In the genomic region with DNA sequence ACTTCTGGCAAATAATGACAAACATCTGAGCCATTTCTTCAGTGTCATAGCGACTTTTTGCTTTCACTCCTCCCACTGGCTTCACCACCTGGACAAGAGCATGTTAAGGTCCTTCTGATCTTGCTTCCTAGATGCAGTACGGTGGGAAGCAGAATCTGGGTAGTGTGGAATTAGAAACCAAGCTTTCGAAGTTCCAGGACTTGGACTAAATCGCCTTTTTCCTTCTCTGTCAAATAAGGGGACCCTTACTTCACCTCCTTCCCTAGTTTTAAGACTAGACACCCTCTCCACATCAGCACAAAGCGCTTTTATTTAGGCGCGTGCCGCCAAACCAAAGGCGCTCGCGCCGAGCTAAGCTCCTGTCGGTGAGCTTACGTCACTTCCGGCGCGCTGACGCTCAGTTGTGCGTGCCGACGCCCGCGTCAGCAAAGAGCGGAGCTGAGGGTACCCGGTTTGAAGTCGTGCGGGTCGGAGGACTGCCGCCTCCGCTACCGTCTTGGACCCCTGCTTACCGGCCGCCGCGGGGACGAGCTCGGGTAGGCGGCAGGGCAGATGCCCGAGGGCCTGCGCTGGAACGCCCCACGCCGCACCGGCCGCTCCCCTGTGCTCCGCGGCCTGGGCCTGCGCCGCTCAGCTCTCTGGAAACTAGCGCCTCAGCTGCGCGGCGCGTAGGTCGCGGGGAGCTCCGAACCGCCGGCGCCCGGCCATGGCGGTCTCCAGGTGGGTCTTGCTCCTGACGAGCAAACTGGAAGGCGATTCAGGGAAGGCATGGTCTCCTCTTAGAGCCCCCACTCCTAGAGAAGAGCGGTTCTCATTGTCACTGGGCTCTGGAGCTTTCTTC, we compare ENCODE assay signal across 1 cellular context.
TF ChIP-seq lines count a peak whose summit lies in the region.

A gene (plus strand): TSS at position 400 of the 841 bp plus-strand sequence. CDS start 307 bp downstream, at position 707.

TF ChIP-seq in K562, 482 proteins besides CTCF, POLR2A, EP300 and RAD21 (continued from another document and continues in another):
- TF ChIP-seq, protein P1, sequence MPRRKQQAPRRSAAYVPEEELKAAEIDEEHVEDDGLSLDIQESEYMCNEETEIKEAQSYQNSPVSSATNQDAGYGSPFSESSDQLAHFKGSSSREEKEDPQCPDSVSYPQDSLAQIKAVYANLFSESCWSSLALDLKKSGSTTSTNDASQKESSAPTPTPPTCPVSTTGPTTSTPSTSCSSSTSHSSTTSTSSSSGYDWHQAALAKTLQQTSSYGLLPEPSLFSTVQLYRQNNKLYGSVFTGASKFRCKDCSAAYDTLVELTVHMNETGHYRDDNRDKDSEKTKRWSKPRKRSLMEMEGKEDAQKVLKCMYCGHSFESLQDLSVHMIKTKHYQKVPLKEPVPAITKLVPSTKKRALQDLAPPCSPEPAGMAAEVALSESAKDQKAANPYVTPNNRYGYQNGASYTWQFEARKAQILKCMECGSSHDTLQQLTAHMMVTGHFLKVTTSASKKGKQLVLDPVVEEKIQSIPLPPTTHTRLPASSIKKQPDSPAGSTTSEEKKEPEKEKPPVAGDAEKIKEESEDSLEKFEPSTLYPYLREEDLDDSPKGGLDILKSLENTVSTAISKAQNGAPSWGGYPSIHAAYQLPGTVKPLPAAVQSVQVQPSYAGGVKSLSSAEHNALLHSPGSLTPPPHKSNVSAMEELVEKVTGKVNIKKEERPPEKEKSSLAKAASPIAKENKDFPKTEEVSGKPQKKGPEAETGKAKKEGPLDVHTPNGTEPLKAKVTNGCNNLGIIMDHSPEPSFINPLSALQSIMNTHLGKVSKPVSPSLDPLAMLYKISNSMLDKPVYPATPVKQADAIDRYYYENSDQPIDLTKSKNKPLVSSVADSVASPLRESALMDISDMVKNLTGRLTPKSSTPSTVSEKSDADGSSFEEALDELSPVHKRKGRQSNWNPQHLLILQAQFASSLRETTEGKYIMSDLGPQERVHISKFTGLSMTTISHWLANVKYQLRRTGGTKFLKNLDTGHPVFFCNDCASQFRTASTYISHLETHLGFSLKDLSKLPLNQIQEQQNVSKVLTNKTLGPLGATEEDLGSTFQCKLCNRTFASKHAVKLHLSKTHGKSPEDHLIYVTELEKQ (CRISPR knock-in tag; IDR thresholded peaks at IDR 0.05): no peak
- TF ChIP-seq OTX1 (CRISPR knock-in tag; IDR thresholded peaks at IDR 0.05) (no peak), FUS (optimal IDR thresholded peaks at IDR 0.05; ENCODE audit: low read depth, low read length) (no peak), TAF15 (IDR thresholded peaks at IDR 0.05; ENCODE audit: low read depth, low read length) (no peak), TCFL5 (CRISPR knock-in tag; conservative IDR thresholded peaks at IDR 0.05) (no peak), FOXJ2 (tag; IDR thresholded peaks at IDR 0.05) (no peak), SOX6 (IDR thresholded peaks at IDR 0.05) (0 out of 2 replicates have a peak, but pooled peaks have one; percentile 8), ILK (tag; IDR thresholded peaks at IDR 0.05; ENCODE audit: borderline replicate concordance, low read depth) (no peak), BCL6 (CRISPR knock-in tag; IDR thresholded peaks at IDR 0.05) (no peak), SMAD1 (IDR thresholded peaks at IDR 0.05; ENCODE audit: low read depth, low read length, partially characterized antibody) (no peak), C11orf30 (IDR thresholded peaks at IDR 0.05; ENCODE audit: low read depth) (peak; percentile 94), U2AF2 (optimal IDR thresholded peaks at IDR 0.05; ENCODE audit: low read depth, low read length) (no peak), ZNF408 (CRISPR knock-in tag; IDR thresholded peaks at IDR 0.05; ENCODE audit: low read depth) (no peak), TBP (optimal IDR thresholded peaks at IDR 0.05; ENCODE audit: low read depth, low read length) (peak; percentile 72), PTRF (tag; IDR thresholded peaks at IDR 0.05) (no peak), COPS2 (conservative IDR thresholded peaks at IDR 0.05) (no peak), GTF2F1 (IDR thresholded peaks at IDR 0.05; ENCODE audit: low read depth, low read length) (no peak), ZNF24 (IDR thresholded peaks at IDR 0.05) (no peak), ELF1 (tag; IDR thresholded peaks at IDR 0.05) (0 out of 2 replicates have a peak, but pooled peaks have one; percentile 39), ERF (CRISPR knock-in tag; IDR thresholded peaks at IDR 0.05) (no peak), POLR2AphosphoS5 (IDR thresholded peaks at IDR 0.05; ENCODE audit: control insufficient read depth, insufficient read depth, low read depth, low read length) (peak; percentile 92), GABPB2 (CRISPR knock-in tag; conservative IDR thresholded peaks at IDR 0.05) (no peak), MTA1 (IDR thresholded peaks at IDR 0.05; ENCODE audit: borderline replicate concordance) (peak; percentile 95), SIN3A (IDR thresholded peaks at IDR 0.05; ENCODE audit: borderline replicate concordance in 2 of 2, control insufficient read depth in 1 of 2, low read depth in 2 of 2, low read length in 2 of 2) (peak in 1 of 2 experiments; percentile 45; a peak in 1 of 4 replicates), DMBX1 (CRISPR knock-in tag; IDR thresholded peaks at IDR 0.05; ENCODE audit: borderline replicate concordance) (peak; percentile 34; the same call in 1 of the 2 replicates)
- TF ChIP-seq, protein P2, sequence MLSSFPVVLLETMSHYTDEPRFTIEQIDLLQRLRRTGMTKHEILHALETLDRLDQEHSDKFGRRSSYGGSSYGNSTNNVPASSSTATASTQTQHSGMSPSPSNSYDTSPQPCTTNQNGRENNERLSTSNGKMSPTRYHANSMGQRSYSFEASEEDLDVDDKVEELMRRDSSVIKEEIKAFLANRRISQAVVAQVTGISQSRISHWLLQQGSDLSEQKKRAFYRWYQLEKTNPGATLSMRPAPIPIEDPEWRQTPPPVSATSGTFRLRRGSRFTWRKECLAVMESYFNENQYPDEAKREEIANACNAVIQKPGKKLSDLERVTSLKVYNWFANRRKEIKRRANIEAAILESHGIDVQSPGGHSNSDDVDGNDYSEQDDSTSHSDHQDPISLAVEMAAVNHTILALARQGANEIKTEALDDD (IDR thresholded peaks at IDR 0.05): no peak
- TF ChIP-seq, protein P3, sequence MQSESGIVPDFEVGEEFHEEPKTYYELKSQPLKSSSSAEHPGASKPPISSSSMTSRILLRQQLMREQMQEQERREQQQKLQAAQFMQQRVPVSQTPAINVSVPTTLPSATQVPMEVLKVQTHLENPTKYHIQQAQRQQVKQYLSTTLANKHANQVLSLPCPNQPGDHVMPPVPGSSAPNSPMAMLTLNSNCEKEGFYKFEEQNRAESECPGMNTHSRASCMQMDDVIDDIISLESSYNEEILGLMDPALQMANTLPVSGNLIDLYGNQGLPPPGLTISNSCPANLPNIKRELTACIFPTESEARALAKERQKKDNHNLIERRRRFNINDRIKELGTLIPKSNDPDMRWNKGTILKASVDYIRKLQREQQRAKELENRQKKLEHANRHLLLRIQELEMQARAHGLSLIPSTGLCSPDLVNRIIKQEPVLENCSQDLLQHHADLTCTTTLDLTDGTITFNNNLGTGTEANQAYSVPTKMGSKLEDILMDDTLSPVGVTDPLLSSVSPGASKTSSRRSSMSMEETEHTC (IDR thresholded peaks at IDR 0.05): no peak
- TF ChIP-seq, protein P4, sequence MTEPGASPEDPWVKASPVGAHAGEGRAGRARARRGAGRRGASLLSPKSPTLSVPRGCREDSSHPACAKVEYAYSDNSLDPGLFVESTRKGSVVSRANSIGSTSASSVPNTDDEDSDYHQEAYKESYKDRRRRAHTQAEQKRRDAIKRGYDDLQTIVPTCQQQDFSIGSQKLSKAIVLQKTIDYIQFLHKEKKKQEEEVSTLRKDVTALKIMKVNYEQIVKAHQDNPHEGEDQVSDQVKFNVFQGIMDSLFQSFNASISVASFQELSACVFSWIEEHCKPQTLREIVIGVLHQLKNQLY (CRISPR knock-in tag; conservative IDR thresholded peaks at IDR 0.05): no peak
- TF ChIP-seq, protein P5, sequence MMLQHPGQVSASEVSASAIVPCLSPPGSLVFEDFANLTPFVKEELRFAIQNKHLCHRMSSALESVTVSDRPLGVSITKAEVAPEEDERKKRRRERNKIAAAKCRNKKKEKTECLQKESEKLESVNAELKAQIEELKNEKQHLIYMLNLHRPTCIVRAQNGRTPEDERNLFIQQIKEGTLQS (IDR thresholded peaks at IDR 0.05): peak; percentile 82
- TF ChIP-seq, protein P5 (CRISPR knock-in tag; conservative IDR thresholded peaks at IDR 0.05): no peak
- TF ChIP-seq, protein P6, sequence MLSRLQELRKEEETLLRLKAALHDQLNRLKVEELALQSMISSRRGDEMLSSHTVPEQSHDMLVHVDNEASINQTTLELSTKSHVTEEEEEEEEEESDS (CRISPR knock-in tag; IDR thresholded peaks at IDR 0.05): no peak
- TF ChIP-seq, protein P7, sequence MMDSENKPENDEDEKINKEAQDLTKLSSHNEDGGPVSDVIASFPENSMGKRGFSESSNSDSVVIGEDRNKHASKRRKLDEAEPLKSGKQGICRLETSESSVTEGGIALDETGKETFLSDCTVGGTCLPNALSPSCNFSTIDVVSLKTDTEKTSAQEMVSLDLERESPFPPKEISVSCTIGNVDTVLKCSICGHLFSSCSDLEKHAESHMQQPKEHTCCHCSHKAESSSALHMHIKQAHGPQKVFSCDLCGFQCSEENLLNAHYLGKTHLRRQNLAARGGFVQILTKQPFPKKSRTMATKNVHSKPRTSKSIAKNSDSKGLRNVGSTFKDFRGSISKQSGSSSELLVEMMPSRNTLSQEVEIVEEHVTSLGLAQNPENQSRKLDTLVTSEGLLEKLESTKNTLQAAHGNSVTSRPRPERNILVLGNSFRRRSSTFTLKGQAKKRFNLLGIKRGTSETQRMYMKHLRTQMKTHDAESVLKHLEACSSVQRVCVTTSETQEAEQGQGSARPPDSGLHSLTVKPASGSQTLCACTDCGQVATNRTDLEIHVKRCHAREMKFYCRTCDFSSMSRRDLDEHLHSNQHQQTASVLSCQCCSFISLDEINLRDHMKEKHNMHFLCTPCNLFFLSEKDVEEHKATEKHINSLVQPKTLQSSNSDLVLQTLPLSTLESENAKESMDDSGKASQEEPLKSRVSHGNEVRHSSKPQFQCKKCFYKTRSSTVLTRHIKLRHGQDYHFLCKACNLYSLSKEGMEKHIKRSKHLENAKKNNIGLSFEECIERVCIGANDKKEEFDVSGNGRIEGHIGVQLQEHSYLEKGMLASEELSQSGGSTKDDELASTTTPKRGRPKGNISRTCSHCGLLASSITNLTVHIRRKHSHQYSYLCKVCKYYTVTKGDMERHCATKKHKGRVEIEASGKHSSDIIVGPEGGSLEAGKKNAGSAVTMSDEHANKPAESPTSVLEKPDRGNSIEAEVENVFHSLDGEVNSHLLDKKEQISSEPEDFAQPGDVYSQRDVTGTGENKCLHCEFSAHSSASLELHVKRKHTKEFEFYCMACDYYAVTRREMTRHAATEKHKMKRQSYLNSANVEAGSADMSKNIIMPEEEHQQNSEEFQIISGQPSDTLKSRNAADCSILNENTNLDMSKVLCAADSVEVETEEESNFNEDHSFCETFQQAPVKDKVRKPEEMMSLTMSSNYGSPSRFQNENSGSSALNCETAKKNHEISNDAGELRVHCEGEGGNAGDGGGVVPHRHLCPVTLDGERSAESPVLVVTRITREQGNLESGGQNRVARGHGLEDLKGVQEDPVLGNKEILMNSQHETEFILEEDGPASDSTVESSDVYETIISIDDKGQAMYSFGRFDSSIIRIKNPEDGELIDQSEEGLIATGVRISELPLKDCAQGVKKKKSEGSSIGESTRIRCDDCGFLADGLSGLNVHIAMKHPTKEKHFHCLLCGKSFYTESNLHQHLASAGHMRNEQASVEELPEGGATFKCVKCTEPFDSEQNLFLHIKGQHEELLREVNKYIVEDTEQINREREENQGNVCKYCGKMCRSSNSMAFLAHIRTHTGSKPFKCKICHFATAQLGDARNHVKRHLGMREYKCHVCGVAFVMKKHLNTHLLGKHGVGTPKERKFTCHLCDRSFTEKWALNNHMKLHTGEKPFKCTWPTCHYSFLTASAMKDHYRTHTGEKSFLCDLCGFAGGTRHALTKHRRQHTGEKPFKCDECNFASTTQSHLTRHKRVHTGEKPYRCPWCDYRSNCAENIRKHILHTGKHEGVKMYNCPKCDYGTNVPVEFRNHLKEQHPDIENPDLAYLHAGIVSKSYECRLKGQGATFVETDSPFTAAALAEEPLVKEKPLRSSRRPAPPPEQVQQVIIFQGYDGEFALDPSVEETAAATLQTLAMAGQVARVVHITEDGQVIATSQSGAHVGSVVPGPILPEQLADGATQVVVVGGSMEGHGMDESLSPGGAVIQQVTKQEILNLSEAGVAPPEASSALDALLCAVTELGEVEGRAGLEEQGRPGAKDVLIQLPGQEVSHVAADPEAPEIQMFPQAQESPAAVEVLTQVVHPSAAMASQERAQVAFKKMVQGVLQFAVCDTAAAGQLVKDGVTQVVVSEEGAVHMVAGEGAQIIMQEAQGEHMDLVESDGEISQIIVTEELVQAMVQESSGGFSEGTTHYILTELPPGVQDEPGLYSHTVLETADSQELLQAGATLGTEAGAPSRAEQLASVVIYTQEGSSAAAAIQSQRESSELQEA (IDR thresholded peaks at IDR 0.05; ENCODE audit: low read depth): no peak
- TF ChIP-seq, protein P8, sequence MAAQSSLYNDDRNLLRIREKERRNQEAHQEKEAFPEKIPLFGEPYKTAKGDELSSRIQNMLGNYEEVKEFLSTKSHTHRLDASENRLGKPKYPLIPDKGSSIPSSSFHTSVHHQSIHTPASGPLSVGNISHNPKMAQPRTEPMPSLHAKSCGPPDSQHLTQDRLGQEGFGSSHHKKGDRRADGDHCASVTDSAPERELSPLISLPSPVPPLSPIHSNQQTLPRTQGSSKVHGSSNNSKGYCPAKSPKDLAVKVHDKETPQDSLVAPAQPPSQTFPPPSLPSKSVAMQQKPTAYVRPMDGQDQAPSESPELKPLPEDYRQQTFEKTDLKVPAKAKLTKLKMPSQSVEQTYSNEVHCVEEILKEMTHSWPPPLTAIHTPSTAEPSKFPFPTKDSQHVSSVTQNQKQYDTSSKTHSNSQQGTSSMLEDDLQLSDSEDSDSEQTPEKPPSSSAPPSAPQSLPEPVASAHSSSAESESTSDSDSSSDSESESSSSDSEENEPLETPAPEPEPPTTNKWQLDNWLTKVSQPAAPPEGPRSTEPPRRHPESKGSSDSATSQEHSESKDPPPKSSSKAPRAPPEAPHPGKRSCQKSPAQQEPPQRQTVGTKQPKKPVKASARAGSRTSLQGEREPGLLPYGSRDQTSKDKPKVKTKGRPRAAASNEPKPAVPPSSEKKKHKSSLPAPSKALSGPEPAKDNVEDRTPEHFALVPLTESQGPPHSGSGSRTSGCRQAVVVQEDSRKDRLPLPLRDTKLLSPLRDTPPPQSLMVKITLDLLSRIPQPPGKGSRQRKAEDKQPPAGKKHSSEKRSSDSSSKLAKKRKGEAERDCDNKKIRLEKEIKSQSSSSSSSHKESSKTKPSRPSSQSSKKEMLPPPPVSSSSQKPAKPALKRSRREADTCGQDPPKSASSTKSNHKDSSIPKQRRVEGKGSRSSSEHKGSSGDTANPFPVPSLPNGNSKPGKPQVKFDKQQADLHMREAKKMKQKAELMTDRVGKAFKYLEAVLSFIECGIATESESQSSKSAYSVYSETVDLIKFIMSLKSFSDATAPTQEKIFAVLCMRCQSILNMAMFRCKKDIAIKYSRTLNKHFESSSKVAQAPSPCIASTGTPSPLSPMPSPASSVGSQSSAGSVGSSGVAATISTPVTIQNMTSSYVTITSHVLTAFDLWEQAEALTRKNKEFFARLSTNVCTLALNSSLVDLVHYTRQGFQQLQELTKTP (IDR thresholded peaks at IDR 0.05; ENCODE audit: low read depth in 1 of 2, partially characterized antibody in 2 of 2): no peak
